Comparison of ENCODE assay signal across 22 cellular contexts in genomic region chr3:151631946-151632345, GRCh38.
DNase-seq lines count a peak whose midpoint lies in the region; ATAC-seq, FAIRE-seq and TF ChIP-seq lines count a peak whose summit lies in the region.
"Had no signal": no experiment of that assay in that cellular context is flagged by ENCODE, and none has a peak within 500 bp of the region (broad histone marks: within the 10 kb centered on the region; RNA-seq: fewer than 3 reads in every experiment).

No MANE protein-coding gene starts in this region.

- H3K36me3 ChIP-seq in tibial artery: no peaks in the 10 kb centered on the region
- H3K36me3 ChIP-seq in thyroid gland: no peaks in the 10 kb centered on the region
- H3K36me3 ChIP-seq: SJCRH30 had no signal

- H3K9me3 ChIP-seq in tibial artery (no peaks in the 10 kb centered on the region), thyroid gland (no peaks in the 10 kb centered on the region)
- H3K9me3 ChIP-seq: SJCRH30 had no signal

- peak; percentile 14 for DNase-seq in NCI-H510A treated with DMSO at 0.1 percent for 48 hours (lab: John Stamatoyannopoulos, UW)
- DNase-seq in NCI-H510A (lab: John Stamatoyannopoulos, UW): no peak
- DNase-seq in fibroblast of mammary gland (ENCODE audit: low read depth): peak; percentile 48
- DNase-seq in sciatic nerve (ENCODE audit: low spot score): no peak
- no peak for DNase-seq in tibial artery
- no peak for DNase-seq in thyroid gland
- no peak for DNase-seq in cerebellar nuclear complex (lab: John Stamatoyannopoulos, UW)
- no peak for DNase-seq in GM12892 (ENCODE audit: insufficient read length)
- DNase-seq: 8988T, ACHN, DMS53, KBM-7, MM.1S, NCI-H2029, NCI-H446, NCI-H526 treated with DMSO at 0.1 percent for 48 hours, PC-9, SJCRH30 had no signal

- TF ChIP-seq CTCF in fibroblast of mammary gland (conservative IDR thresholded peaks at IDR 0.05; ENCODE audit: control insufficient read depth, insufficient read depth, low read depth, low read length) (no peak), tibial artery (IDR thresholded peaks at IDR 0.05) (no peak), thyroid gland (IDR thresholded peaks at IDR 0.05) (no peak)

- WGBS in thyroid gland, 2 donors: 68 to 87% methylated on average over 2 of the region's 2 CpGs

- H3K27me3 ChIP-seq in tibial artery (no peaks in the 10 kb centered on the region), thyroid gland (no peaks in the 10 kb centered on the region)
- H3K27me3 ChIP-seq: SJCRH30 had no signal

- no peak for FAIRE-seq in GM12892 (lab: Jason Lieb, UNC)
- FAIRE-seq: G401.6, GM12878, HTR-8/SVneo had no signal

- intact Hi-C loops in sciatic nerve (cut with DNase I): no loop called here
- intact Hi-C loops in tibial artery (cut with DNase I; ENCODE audit: low total_unique reads): no loop called here
- intact Hi-C loops in thyroid gland (cut with DNase I): no loop called here

- H3K4me3 ChIP-seq in fibroblast of mammary gland (ENCODE audit: control insufficient read depth, low read depth, low read length) (no peak overlapping the region), tibial artery (no peak overlapping the region), thyroid gland (replicated peaks in 1 of 3) (no peak overlapping the region)
- H3K4me3 ChIP-seq: GM12878, PC-9, SJCRH30 had no signal

- TF ChIP-seq POLR2A in thyroid gland (IDR thresholded peaks at IDR 0.05): no peak
- no peak for TF ChIP-seq POLR2A in GM12892 (IDR thresholded peaks at IDR 0.05; ENCODE audit: low read depth, low read length)

- peak overlapping the region; percentile 25 to 48 for H3K27ac ChIP-seq in tibial artery
- H3K27ac ChIP-seq in thyroid gland: no peak overlapping the region
- H3K27ac ChIP-seq: PC-9, SJCRH30 had no signal

- H3K4me1 ChIP-seq in tibial artery (peaks cover 0 to 34% (median 17%) of the 10 kb centered on the region in 4 donors), thyroid gland (no peaks in the 10 kb centered on the region)
- H3K4me1 ChIP-seq: SJCRH30 had no signal

- peak; percentile 27 for ATAC-seq in sciatic nerve
- ATAC-seq: GM12878, HCT116 had no signal

Comparison
In these comparisons a context has a peak if more than half of its experiments do, and no peak if none do; other contexts are left out.
1. DNase-seq: peak in NCI-H510A treated with DMSO at 0.1 percent for 48 hours (single experiment) and fibroblast of mammary gland (single experiment); none in NCI-H510A (single experiment), sciatic nerve (single experiment), tibial artery (0 of 2), thyroid gland (0 of 2), cerebellar nuclear complex (0 of 2) and GM12892 (single experiment).
2. H3K27ac ChIP-seq: peak in tibial artery (2 of 2); none in thyroid gland (0 of 3).